In genomic region chr22:19749876-19750275, GRCh38 we compare ENCODE assay signal across 32 cellular contexts. TPM values are rescaled to one million over a fixed set of nuclear protein-coding genes. Genes with fewer than 3 reads are reported as not detected.
"Had no signal": no experiment of that assay in that cellular context is flagged by ENCODE, and none has a peak within 500 bp of the region (broad histone marks: within the 10 kb centered on the region; RNA-seq: fewer than 3 reads in every experiment).

No MANE protein-coding gene starts in this region.

- H3K9me3 ChIP-seq: adrenal gland, body of pancreas, esophagus muscularis mucosa, gastroesophageal sphincter, heart right ventricle had no signal

- ATAC-seq: activated naive CD8-positive, alpha-beta T cell treated with anti-CD3 and anti-CD28 coated beads, Interleukin-2, amount 50 U/mL, for 24 hours; body of pancreas; effector memory CD8-positive, alpha-beta T cell; foreskin keratinocyte; gastroesophageal sphincter; heart right ventricle; T-helper 17 cell had no signal

- H3K4me3 ChIP-seq: adrenal gland, body of pancreas, esophagus muscularis mucosa, gastroesophageal sphincter, heart right ventricle had no signal

- FAIRE-seq: colon had no signal

- DNase-seq: activated CD4-positive, alpha-beta memory T cell treated with anti-CD3 and anti-CD28 coated beads, Interleukin-2, amount 10 ng/mL, durations not matched to agents 7 days and 5 days; activated CD4-positive, alpha-beta T cell treated with anti-CD3 and anti-CD28 coated beads for 1 hour; activated CD4-positive, alpha-beta T cell treated with anti-CD3 and anti-CD28 coated beads for 4 hours; activated CD4-positive, alpha-beta T cell treated with anti-CD3 and anti-CD28 coated beads, Interleukin-2, amount 10 ng/mL, durations not matched to agents 7 days and 5 days; activated CD4-positive, alpha-beta T cell treated with anti-CD3 and anti-CD28 coated beads, Interleukin-2, amount 50 U/mL, for 4 hours; activated CD4-positive, CD25-positive, alpha-beta regulatory T cell; activated CD8-positive, alpha-beta memory T cell treated with anti-CD3 and anti-CD28 coated beads for 24 hours; activated effector memory CD4-positive, alpha-beta T cell treated with anti-CD3 and anti-CD28 coated beads, Interleukin-2, amount 50 U/mL, for 16 hours; activated naive CD4-positive, alpha-beta T cell treated with anti-CD3 and anti-CD28 coated beads for 36 hours; activated naive CD8-positive, alpha-beta T cell treated with anti-CD3 and anti-CD28 coated beads for 36 hours; activated naive CD8-positive, alpha-beta T cell treated with anti-CD3 and anti-CD28 coated beads, Interleukin-2, amount 50 U/mL, for 24 hours; activated T-cell treated with anti-CD3 and anti-CD28 coated beads, Interleukin-2, amount 50 U/mL, for 48 hours; adrenal gland; amygdala; aorta; body of pancreas; caudate nucleus; cortex of kidney; dermis blood vessel endothelial cell; effector CD4-positive, alpha-beta T cell; effector memory CD8-positive, alpha-beta T cell; erythroblast; foreskin keratinocyte; heart right ventricle; T-helper 1 cell; T-helper 17 cell had no signal

- H3K27ac ChIP-seq: adrenal gland, body of pancreas, esophagus muscularis mucosa, foreskin keratinocyte, gastroesophageal sphincter, heart right ventricle had no signal

- H3K36me3 ChIP-seq: adrenal gland, esophagus muscularis mucosa, gastroesophageal sphincter, heart right ventricle had no signal

- H3K4me1 ChIP-seq: adrenal gland, body of pancreas, foreskin keratinocyte had no signal

RNA-seq across cellular contexts. Expression of gene TBX1, which starts 10.7 kb away (rescaled TPM):
- total RNA-seq: activated CD4-positive, alpha-beta memory T cell treated with anti-CD3 and anti-CD28 coated beads, Interleukin-2, amount 10 ng/mL, durations not matched to agents 7 days and 5 days; activated CD4-positive, alpha-beta T cell treated with anti-CD3 and anti-CD28 coated beads, Interleukin-2, amount 10 ng/mL, durations not matched to agents 7 days and 5 days; activated naive CD4-positive, alpha-beta T cell treated with anti-CD3 and anti-CD28 coated beads for 36 hours; activated naive CD8-positive, alpha-beta T cell treated with anti-CD3 and anti-CD28 coated beads for 36 hours; chondrocyte; T-helper 17 cell had no signal

RNA-seq across cellular contexts. Expression of gene GP1BB, which starts 26.5 kb away (rescaled TPM):
- total RNA-seq: activated CD4-positive, alpha-beta memory T cell treated with anti-CD3 and anti-CD28 coated beads, Interleukin-2, amount 10 ng/mL, durations not matched to agents 7 days and 5 days; activated CD4-positive, alpha-beta T cell treated with anti-CD3 and anti-CD28 coated beads, Interleukin-2, amount 10 ng/mL, durations not matched to agents 7 days and 5 days; activated naive CD4-positive, alpha-beta T cell treated with anti-CD3 and anti-CD28 coated beads for 36 hours; activated naive CD8-positive, alpha-beta T cell treated with anti-CD3 and anti-CD28 coated beads for 36 hours; activated T-helper 1 cell treated with anti-CD3 and anti-CD28 coated beads, Interleukin-12 subunit alpha, Interleukin-12 subunit beta, Interleukin-2, Interleukin-4 antibody, amounts not matched to agents 30 ng/mL and 10 ng/mL and 1 ng/mL, durations not matched to agents 14 hours and 24 hours and 36 hours; activated T-helper 2 cell treated with anti-CD3 and anti-CD28 coated beads, Interferon-gamma antibody, Interleukin-2, Interleukin-4, amounts not matched to agents 10 μg/mL and 5 μg/mL and 100 μg/mL, durations not matched to agents 14 hours and 24 hours and 36 hours had no signal

RNA-seq across cellular contexts. Expression of gene SEPTIN5, which starts 35.6 kb away (rescaled TPM):
- total RNA-seq: activated CD4-positive, alpha-beta memory T cell treated with anti-CD3 and anti-CD28 coated beads, Interleukin-2, amount 10 ng/mL, durations not matched to agents 7 days and 5 days; activated CD4-positive, alpha-beta T cell treated with anti-CD3 and anti-CD28 coated beads, Interleukin-2, amount 10 ng/mL, durations not matched to agents 7 days and 5 days had no signal
